ENCODE assay signal across 8 cellular contexts in the genomic region with DNA sequence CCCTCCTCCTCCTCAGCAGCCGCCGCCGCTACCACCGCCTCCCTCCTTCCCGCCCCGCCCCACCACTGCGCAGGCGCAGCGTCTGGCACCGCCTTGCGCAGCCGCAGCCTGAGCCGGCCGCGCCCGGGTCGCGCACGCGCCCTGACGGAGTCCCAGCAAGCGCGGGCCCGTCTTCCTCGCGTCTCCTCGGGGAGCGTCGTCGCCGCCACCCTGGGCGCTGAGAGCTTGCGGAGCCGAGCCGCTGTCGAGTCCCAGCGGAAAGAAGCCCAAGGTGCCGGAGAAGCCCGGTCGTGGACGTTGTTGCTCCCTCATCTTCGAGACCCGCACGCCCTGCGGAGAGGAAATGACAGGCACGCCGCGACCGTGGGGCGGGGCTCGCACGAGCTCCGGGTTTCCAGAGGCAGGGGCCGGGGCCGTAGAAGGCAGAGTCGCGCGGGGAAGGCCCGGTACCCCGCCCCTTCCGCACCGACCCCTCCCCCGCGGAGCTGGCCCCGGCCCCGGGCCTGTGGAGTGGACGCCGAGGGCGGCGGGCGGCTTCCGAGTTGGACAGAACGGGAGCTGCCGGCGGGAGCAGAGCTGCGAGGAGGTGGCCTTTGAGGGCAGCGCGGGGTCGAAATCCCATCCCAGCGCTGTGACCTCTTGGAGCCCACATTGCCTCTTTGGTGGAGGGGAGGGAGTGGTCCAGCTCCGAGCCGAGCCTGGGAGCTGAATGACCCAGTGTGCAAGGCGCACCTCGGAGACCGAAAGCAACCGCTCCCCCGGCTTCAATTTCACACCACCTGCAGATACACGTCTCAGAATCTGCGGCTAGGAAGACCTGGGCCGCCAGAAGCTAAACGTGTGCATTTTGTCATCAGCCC. TPM values are rescaled to one million over a fixed set of nuclear protein-coding genes. Genes with fewer than 3 reads are reported as not detected.
DNase-seq lines count a peak whose midpoint lies in the region; ATAC-seq lines count a peak whose summit lies in the region.

No MANE protein-coding gene starts in this region.

- no peaks in the 10 kb centered on the region for H3K9me3 Mint-ChIP-seq in memory B cell

- peak overlapping the region; percentile 84 for H3K27ac Mint-ChIP-seq in memory B cell

- peaks cover 52% of the 10 kb centered on the region for H3K4me1 Mint-ChIP-seq in memory B cell

- DNase-seq in CMK (ENCODE audit: low read depth) (peak; percentile 83), HT1080 (ENCODE audit: low read depth) (peak; percentile 90), NK-92 (lab: John Stamatoyannopoulos, UW; ENCODE audit: unreplicated experiment) (peak; percentile 58), memory B cell (ENCODE audit: low spot score in 2 of 2) (peak; percentile 97 to 98)
- peak; percentile 92 to 97 for DNase-seq in activated CD8-positive, alpha-beta memory T cell treated with anti-CD3 and anti-CD28 coated beads for 1 hour (ENCODE audit: extremely low read depth in 1 of 2, low read depth in 1 of 2)
- peak; percentile 97 for DNase-seq in effector CD4-positive, alpha-beta T cell
- DNase-seq in stimulated activated CD4-positive, alpha-beta T cell treated with anti-CD3 and anti-CD28 coated beads, TNF-alpha, amount 100 ng/mL, for 48 hours (ENCODE audit: low read depth in 3 of 3): peak; percentile 94 to 97 (median 96)

- peak overlapping the region; percentile 86 for H3K4me3 Mint-ChIP-seq in memory B cell

- ATAC-seq in GM21360 (IDR thresholded peaks at IDR 0.05; ENCODE audit: unreplicated experiment): peak; percentile 38
- ATAC-seq in memory B cell (ENCODE audit: low read depth): peak; percentile 75

- no peaks in the 10 kb centered on the region for H3K27me3 Mint-ChIP-seq in memory B cell

- H3K36me3 Mint-ChIP-seq in memory B cell: peaks cover 8% of the 10 kb centered on the region

RNA-seq across cellular contexts. Expression of a gene that starts 0.5 kb away (rescaled TPM):
- total RNA-seq in HT1080 (2014; rRNA removed; shearing (Covaris generic)): 53.9 and 79.2 TPM in 2 replicates
- polyA plus RNA-seq in HT1080 (2015; cell fraction: cytosol; rRNA removed): 51.5 and 57.1 TPM in 2 replicates
- polyA plus RNA-seq in HT1080 (2015; cell fraction: nucleus; rRNA removed): 49.2 and 53.1 TPM in 2 replicates

Comparison
In these comparisons a context has a peak if more than half of its experiments do, and no peak if none do; other contexts are left out.
1. Peak in every context shown above with its lines: DNase-seq and ATAC-seq.